ENCODE assay signal across 1 cellular context in the genomic region with DNA sequence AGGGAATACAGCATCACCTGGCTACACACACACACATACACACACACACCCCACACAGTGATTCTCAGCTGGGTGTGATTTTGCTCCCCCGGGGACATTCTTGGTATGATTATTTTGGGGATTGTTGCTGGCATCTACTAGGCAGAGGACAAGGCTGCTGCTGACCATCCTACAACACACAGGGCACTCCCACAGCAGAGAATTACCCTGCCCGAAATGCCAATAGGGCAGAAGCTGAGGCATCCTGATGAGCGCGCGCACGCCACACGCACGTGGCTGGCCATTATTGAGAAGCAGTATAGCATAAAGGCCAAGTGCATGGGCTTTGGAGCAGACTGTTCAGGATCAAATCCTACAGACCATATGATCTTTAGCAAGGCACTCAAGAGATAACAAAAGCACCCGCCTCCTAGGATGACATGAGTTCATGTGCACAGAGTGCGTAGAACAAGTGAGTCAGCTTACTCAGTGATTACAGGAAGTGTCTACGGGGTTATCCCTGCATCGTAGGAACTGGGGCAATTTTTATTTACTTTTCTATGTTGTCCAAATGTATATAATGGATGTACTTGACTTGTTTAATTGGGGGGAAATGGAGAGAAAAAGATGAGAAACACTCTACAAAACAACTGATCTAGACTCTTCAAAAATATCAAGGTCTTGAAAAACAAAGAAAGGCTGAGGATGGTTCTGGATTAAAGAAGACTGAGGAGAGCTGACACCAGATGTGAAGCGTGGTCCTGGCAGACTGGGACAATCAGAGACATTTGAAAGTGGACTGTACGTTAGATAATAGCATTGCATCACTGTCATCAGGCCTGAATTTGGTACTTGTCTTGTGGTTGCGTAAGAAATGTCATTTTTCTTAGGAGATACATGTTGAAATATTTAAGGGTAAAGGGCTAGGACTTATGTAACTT.
TF ChIP-seq lines count a peak whose summit lies in the region.

No MANE protein-coding gene starts in this region.

TF ChIP-seq in HepG2, 621 proteins besides CTCF, POLR2A, EP300 and RAD21 (continued from another document and continues in another):
- TF ChIP-seq, protein P1, sequence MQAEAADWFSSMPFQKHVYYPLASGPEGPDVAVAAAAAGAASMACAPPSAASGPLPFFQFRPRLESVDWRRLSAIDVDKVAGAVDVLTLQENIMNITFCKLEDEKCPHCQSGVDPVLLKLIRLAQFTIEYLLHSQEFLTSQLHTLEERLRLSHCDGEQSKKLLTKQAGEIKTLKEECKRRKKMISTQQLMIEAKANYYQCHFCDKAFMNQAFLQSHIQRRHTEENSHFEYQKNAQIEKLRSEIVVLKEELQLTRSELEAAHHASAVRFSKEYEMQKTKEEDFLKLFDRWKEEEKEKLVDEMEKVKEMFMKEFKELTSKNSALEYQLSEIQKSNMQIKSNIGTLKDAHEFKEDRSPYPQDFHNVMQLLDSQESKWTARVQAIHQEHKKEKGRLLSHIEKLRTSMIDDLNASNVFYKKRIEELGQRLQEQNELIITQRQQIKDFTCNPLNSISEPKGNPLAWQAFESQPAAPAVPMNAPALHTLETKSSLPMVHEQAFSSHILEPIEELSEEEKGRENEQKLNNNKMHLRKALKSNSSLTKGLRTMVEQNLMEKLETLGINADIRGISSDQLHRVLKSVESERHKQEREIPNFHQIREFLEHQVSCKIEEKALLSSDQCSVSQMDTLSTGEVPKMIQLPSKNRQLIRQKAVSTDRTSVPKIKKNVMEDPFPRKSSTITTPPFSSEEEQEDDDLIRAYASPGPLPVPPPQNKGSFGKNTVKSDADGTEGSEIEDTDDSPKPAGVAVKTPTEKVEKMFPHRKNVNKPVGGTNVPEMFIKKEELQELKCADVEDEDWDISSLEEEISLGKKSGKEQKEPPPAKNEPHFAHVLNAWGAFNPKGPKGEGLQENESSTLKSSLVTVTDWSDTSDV (CRISPR knock-in tag; IDR thresholded peaks at IDR 0.05) = no peak
- TF ChIP-seq ZNF589 (CRISPR knock-in tag; conservative IDR thresholded peaks at IDR 0.05) = no peak
- TF ChIP-seq ZNF607 (CRISPR knock-in tag; IDR thresholded peaks at IDR 0.05; ENCODE audit: borderline replicate concordance) = no peak
- TF ChIP-seq, protein P2, sequence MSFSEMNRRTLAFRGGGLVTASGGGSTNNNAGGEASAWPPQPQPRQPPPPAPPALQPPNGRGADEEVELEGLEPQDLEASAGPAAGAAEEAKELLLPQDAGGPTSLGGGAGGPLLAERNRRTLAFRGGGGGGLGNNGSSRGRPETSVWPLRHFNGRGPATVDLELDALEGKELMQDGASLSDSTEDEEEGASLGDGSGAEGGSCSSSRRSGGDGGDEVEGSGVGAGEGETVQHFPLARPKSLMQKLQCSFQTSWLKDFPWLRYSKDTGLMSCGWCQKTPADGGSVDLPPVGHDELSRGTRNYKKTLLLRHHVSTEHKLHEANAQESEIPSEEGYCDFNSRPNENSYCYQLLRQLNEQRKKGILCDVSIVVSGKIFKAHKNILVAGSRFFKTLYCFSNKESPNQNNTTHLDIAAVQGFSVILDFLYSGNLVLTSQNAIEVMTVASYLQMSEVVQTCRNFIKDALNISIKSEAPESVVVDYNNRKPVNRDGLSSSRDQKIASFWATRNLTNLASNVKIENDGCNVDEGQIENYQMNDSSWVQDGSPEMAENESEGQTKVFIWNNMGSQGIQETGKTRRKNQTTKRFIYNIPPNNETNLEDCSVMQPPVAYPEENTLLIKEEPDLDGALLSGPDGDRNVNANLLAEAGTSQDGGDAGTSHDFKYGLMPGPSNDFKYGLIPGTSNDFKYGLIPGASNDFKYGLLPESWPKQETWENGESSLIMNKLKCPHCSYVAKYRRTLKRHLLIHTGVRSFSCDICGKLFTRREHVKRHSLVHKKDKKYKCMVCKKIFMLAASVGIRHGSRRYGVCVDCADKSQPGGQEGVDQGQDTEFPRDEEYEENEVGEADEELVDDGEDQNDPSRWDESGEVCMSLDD (CRISPR knock-in tag; IDR thresholded peaks at IDR 0.05; ENCODE audit: borderline replicate concordance) = no peak
- TF ChIP-seq SOX13 (IDR thresholded peaks at IDR 0.05) = peak; percentile 29; the same call in 1 of the 2 replicates
- TF ChIP-seq SOX13 (CRISPR knock-in tag; conservative IDR thresholded peaks at IDR 0.05 in 1 of 2, IDR thresholded peaks at IDR 0.05 in 1 of 2) = peak in 1 of 2 experiments; percentile 64; a peak in 2 of 4 replicates
- no peak for TF ChIP-seq ZNF383 (CRISPR knock-in tag; IDR thresholded peaks at IDR 0.05; ENCODE audit: borderline replicate concordance)
- TF ChIP-seq, protein P3, sequence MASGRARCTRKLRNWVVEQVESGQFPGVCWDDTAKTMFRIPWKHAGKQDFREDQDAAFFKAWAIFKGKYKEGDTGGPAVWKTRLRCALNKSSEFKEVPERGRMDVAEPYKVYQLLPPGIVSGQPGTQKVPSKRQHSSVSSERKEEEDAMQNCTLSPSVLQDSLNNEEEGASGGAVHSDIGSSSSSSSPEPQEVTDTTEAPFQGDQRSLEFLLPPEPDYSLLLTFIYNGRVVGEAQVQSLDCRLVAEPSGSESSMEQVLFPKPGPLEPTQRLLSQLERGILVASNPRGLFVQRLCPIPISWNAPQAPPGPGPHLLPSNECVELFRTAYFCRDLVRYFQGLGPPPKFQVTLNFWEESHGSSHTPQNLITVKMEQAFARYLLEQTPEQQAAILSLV (CRISPR knock-in tag; IDR thresholded peaks at IDR 0.05; ENCODE audit: borderline replicate concordance) = no peak
- TF ChIP-seq, protein P4, sequence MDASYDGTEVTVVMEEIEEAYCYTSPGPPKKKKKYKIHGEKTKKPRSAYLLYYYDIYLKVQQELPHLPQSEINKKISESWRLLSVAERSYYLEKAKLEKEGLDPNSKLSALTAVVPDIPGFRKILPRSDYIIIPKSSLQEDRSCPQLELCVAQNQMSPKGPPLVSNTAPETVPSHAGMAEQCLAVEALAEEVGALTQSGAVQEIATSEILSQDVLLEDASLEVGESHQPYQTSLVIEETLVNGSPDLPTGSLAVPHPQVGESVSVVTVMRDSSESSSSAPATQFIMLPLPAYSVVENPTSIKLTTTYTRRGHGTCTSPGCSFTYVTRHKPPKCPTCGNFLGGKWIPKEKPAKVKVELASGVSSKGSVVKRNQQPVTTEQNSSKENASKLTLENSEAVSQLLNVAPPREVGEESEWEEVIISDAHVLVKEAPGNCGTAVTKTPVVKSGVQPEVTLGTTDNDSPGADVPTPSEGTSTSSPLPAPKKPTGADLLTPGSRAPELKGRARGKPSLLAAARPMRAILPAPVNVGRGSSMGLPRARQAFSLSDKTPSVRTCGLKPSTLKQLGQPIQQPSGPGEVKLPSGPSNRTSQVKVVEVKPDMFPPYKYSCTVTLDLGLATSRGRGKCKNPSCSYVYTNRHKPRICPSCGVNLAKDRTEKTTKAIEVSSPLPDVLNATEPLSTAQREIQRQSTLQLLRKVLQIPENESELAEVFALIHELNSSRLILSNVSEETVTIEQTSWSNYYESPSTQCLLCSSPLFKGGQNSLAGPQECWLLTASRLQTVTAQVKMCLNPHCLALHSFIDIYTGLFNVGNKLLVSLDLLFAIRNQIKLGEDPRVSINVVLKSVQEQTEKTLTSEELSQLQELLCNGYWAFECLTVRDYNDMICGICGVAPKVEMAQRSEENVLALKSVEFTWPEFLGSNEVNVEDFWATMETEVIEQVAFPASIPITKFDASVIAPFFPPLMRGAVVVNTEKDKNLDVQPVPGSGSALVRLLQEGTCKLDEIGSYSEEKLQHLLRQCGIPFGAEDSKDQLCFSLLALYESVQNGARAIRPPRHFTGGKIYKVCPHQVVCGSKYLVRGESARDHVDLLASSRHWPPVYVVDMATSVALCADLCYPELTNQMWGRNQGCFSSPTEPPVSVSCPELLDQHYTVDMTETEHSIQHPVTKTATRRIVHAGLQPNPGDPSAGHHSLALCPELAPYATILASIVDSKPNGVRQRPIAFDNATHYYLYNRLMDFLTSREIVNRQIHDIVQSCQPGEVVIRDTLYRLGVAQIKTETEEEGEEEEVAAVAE (CRISPR knock-in tag; IDR thresholded peaks at IDR 0.05; ENCODE audit: borderline replicate concordance) = no peak
- no peak for TF ChIP-seq ZNF496 (CRISPR knock-in tag; IDR thresholded peaks at IDR 0.05; ENCODE audit: insufficient replicate concordance)
- no peak for TF ChIP-seq KDM3A (CRISPR knock-in tag; IDR thresholded peaks at IDR 0.05; ENCODE audit: low read depth)
- TF ChIP-seq KDM5B (CRISPR knock-in tag; IDR thresholded peaks at IDR 0.05; ENCODE audit: borderline replicate concordance) = no peak
- TF ChIP-seq ZNF556 (CRISPR knock-in tag; IDR thresholded peaks at IDR 0.05; ENCODE audit: borderline replicate concordance) = no peak
- TF ChIP-seq, protein P5, sequence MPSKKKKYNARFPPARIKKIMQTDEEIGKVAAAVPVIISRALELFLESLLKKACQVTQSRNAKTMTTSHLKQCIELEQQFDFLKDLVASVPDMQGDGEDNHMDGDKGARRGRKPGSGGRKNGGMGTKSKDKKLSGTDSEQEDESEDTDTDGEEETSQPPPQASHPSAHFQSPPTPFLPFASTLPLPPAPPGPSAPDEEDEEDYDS (CRISPR knock-in tag; IDR thresholded peaks at IDR 0.05) = 0 out of 2 replicates have a peak, but pooled peaks have one; percentile 17
- TF ChIP-seq, protein P6, sequence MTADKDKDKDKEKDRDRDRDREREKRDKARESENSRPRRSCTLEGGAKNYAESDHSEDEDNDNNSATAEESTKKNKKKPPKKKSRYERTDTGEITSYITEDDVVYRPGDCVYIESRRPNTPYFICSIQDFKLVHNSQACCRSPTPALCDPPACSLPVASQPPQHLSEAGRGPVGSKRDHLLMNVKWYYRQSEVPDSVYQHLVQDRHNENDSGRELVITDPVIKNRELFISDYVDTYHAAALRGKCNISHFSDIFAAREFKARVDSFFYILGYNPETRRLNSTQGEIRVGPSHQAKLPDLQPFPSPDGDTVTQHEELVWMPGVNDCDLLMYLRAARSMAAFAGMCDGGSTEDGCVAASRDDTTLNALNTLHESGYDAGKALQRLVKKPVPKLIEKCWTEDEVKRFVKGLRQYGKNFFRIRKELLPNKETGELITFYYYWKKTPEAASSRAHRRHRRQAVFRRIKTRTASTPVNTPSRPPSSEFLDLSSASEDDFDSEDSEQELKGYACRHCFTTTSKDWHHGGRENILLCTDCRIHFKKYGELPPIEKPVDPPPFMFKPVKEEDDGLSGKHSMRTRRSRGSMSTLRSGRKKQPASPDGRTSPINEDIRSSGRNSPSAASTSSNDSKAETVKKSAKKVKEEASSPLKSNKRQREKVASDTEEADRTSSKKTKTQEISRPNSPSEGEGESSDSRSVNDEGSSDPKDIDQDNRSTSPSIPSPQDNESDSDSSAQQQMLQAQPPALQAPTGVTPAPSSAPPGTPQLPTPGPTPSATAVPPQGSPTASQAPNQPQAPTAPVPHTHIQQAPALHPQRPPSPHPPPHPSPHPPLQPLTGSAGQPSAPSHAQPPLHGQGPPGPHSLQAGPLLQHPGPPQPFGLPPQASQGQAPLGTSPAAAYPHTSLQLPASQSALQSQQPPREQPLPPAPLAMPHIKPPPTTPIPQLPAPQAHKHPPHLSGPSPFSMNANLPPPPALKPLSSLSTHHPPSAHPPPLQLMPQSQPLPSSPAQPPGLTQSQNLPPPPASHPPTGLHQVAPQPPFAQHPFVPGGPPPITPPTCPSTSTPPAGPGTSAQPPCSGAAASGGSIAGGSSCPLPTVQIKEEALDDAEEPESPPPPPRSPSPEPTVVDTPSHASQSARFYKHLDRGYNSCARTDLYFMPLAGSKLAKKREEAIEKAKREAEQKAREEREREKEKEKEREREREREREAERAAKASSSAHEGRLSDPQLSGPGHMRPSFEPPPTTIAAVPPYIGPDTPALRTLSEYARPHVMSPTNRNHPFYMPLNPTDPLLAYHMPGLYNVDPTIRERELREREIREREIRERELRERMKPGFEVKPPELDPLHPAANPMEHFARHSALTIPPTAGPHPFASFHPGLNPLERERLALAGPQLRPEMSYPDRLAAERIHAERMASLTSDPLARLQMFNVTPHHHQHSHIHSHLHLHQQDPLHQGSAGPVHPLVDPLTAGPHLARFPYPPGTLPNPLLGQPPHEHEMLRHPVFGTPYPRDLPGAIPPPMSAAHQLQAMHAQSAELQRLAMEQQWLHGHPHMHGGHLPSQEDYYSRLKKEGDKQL (CRISPR knock-in tag; IDR thresholded peaks at IDR 0.05; ENCODE audit: low read depth) = no peak; the same call in 1 of the 2 replicates
- TF ChIP-seq, protein P7, sequence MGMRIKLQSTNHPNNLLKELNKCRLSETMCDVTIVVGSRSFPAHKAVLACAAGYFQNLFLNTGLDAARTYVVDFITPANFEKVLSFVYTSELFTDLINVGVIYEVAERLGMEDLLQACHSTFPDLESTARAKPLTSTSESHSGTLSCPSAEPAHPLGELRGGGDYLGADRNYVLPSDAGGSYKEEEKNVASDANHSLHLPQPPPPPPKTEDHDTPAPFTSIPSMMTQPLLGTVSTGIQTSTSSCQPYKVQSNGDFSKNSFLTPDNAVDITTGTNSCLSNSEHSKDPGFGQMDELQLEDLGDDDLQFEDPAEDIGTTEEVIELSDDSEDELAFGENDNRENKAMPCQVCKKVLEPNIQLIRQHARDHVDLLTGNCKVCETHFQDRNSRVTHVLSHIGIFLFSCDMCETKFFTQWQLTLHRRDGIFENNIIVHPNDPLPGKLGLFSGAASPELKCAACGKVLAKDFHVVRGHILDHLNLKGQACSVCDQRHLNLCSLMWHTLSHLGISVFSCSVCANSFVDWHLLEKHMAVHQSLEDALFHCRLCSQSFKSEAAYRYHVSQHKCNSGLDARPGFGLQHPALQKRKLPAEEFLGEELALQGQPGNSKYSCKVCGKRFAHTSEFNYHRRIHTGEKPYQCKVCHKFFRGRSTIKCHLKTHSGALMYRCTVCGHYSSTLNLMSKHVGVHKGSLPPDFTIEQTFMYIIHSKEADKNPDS (CRISPR knock-in tag; IDR thresholded peaks at IDR 0.05) = no peak
- TF ChIP-seq AGO1 (IDR thresholded peaks at IDR 0.05; ENCODE audit: low read depth, low read length, poor library complexity, severe bottlenecking) = no peak
- peak; percentile 88 for TF ChIP-seq SKI (IDR thresholded peaks at IDR 0.05; ENCODE audit: partially characterized antibody)
- TF ChIP-seq, protein P8, sequence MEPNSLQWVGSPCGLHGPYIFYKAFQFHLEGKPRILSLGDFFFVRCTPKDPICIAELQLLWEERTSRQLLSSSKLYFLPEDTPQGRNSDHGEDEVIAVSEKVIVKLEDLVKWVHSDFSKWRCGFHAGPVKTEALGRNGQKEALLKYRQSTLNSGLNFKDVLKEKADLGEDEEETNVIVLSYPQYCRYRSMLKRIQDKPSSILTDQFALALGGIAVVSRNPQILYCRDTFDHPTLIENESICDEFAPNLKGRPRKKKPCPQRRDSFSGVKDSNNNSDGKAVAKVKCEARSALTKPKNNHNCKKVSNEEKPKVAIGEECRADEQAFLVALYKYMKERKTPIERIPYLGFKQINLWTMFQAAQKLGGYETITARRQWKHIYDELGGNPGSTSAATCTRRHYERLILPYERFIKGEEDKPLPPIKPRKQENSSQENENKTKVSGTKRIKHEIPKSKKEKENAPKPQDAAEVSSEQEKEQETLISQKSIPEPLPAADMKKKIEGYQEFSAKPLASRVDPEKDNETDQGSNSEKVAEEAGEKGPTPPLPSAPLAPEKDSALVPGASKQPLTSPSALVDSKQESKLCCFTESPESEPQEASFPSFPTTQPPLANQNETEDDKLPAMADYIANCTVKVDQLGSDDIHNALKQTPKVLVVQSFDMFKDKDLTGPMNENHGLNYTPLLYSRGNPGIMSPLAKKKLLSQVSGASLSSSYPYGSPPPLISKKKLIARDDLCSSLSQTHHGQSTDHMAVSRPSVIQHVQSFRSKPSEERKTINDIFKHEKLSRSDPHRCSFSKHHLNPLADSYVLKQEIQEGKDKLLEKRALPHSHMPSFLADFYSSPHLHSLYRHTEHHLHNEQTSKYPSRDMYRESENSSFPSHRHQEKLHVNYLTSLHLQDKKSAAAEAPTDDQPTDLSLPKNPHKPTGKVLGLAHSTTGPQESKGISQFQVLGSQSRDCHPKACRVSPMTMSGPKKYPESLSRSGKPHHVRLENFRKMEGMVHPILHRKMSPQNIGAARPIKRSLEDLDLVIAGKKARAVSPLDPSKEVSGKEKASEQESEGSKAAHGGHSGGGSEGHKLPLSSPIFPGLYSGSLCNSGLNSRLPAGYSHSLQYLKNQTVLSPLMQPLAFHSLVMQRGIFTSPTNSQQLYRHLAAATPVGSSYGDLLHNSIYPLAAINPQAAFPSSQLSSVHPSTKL (CRISPR knock-in tag; IDR thresholded peaks at IDR 0.05) = peak; percentile 86
- TF ChIP-seq THAP11 (CRISPR knock-in tag; IDR thresholded peaks at IDR 0.05) = peak; percentile 58; the same call in 1 of the 2 replicates
- no peak for TF ChIP-seq NCOR1 (IDR thresholded peaks at IDR 0.05; ENCODE audit: borderline replicate concordance, low read length)
- TF ChIP-seq ZNF296 (CRISPR knock-in tag; conservative IDR thresholded peaks at IDR 0.05) = no peak
- TF ChIP-seq ZFAT (CRISPR knock-in tag; conservative IDR thresholded peaks at IDR 0.05) = no peak
